ENCODE assay signal across 21 cellular contexts in genomic region chr1:236702995-236703394, GRCh38. TPM values are rescaled to one million over a fixed set of nuclear protein-coding genes. Genes with fewer than 3 reads are reported as not detected.
DNase-seq lines count a peak whose midpoint lies in the region; ATAC-seq and TF ChIP-seq lines count a peak whose summit lies in the region.
"Had no signal": no experiment of that assay in that cellular context is flagged by ENCODE, and none has a peak within 500 bp of the region (broad histone marks: within the 10 kb centered on the region; RNA-seq: fewer than 3 reads in every experiment).

No MANE protein-coding gene starts in this region.

- no peak overlapping the region for H3K4me3 Mint-ChIP-seq in GM23338
- H3K4me3 Mint-ChIP-seq in brain = peak overlapping the region in 1 of 5 experiments; percentile 61
- H3K4me3 Mint-ChIP-seq: CD14-positive monocyte, H9 had no signal

- H3K4me1 Mint-ChIP-seq in GM23338 (peaks cover 20% of the 10 kb centered on the region; the same call in 2 of the 3 replicates), brain (peaks cover 69% of the 10 kb centered on the region)
- H3K4me1 Mint-ChIP-seq: CD14-positive monocyte had no signal

- peak; percentile 27; the same call in 1 of the 3 replicates for ATAC-seq in GM23338
- peak; percentile 15 to 20 for ATAC-seq in right cardiac atrium
- ATAC-seq in gastrocnemius medialis = peak in 1 of 2 donors; percentile 2
- ATAC-seq: PC-3 had no signal

- no peaks in the 10 kb centered on the region for H3K79me2 ChIP-seq in GM23338 (replicated peaks; ENCODE audit: insufficient read depth)
- no peaks in the 10 kb centered on the region for H3K79me2 ChIP-seq in smooth muscle cell (ENCODE audit: low read depth)

- intact Hi-C loops in right cardiac atrium (cut with DNase I) = no loop called here
- intact Hi-C loops in gastrocnemius medialis (cut with DNase I; ENCODE audit: low total_unique reads) = loop anchor here (5.0 kb wide), 1 partner anchor 86 kb away; no protein-coding TSS in a partner anchor

- no peak overlapping the region for H3K9ac ChIP-seq in smooth muscle cell (ENCODE audit: low read depth)
- H3K9ac ChIP-seq: KMS-11 had no signal

- H3K27me3 Mint-ChIP-seq in GM23338 (ENCODE audit: insufficient read depth, low read depth, poor library complexity) = peaks cover 3% of the 10 kb centered on the region
- H3K27me3 Mint-ChIP-seq in brain = no peaks in the 10 kb centered on the region

- no peak overlapping the region for H3K4me3 ChIP-seq in GM23338
- no peak overlapping the region for H3K4me3 ChIP-seq in right cardiac atrium (ENCODE audit: low read length)
- H3K4me3 ChIP-seq in gastrocnemius medialis = peak overlapping the region in 1 of 4 donors; percentile 16
- no peak overlapping the region for H3K4me3 ChIP-seq in smooth muscle cell

- no peak for TF ChIP-seq POLR2A in gastrocnemius medialis (IDR thresholded peaks at IDR 0.05)

- no peaks in the 10 kb centered on the region for H3K9me2 ChIP-seq in GM23338 (ENCODE audit: insufficient read depth)

- no peaks in the 10 kb centered on the region for H3K9me3 ChIP-seq in right cardiac atrium (ENCODE audit: control insufficient read depth, low read length)
- no peaks in the 10 kb centered on the region for H3K9me3 ChIP-seq in gastrocnemius medialis
- H3K9me3 ChIP-seq in smooth muscle cell (replicated peaks; ENCODE audit: low read depth) = no peaks in the 10 kb centered on the region

- WGBS in right cardiac atrium = 55% methylated on average over 3 of the region's 3 CpGs
- 90% methylated on average over 3 of the region's 3 CpGs for WGBS in smooth muscle cell (ENCODE audit: low lambda C conversion rate)

- DNase-seq in GM23338 (ENCODE audit: low spot score) (no peak), right cardiac atrium (no peak), gastrocnemius medialis (no peak), smooth muscle cell (lab: John Stamatoyannopoulos, UW; ENCODE audit: unreplicated experiment) (no peak), GDM1 (lab: John Stamatoyannopoulos, UW) (no peak), midbrain (lab: John Stamatoyannopoulos, UW) (no peak)
- DNase-seq: ACHN, AML-193, DND-41, H9, NCI-H1417, NCI-H187, NCI-H2227 treated with DMSO at 0.1 percent for 48 hours, NCI-H510A treated with DMSO at 0.1 percent for 48 hours, NCI-H82, PC-3, RPMI8226 had no signal

- peaks cover 5% of the 10 kb centered on the region; the same call in 1 of the 2 replicates for H4K20me1 ChIP-seq in GM23338 (replicated peaks; ENCODE audit: insufficient read depth)
- H4K20me1 ChIP-seq in smooth muscle cell (ENCODE audit: low read depth) = no peaks in the 10 kb centered on the region

- H2AFZ ChIP-seq in GM23338 (no peak overlapping the region), smooth muscle cell (ENCODE audit: low read depth) (no peak overlapping the region)

- H3K36me3 Mint-ChIP-seq in GM23338 (ENCODE audit: low read depth) (no peaks in the 10 kb centered on the region), brain (no peaks in the 10 kb centered on the region)
- H3K36me3 Mint-ChIP-seq: CD14-positive monocyte had no signal

- in situ Hi-C loops in gastrocnemius medialis (cut with MboI; ENCODE audit: low sequenced_read_pairs in 4 of 4) = no loop called here

- H3K27me3 ChIP-seq in GM23338 (ENCODE audit: insufficient read depth) = no peaks in the 10 kb centered on the region
- no peaks in the 10 kb centered on the region for H3K27me3 ChIP-seq in right cardiac atrium (ENCODE audit: control insufficient read depth, insufficient read depth)
- H3K27me3 ChIP-seq in gastrocnemius medialis = no peaks in the 10 kb centered on the region
- H3K27me3 ChIP-seq in smooth muscle cell (ENCODE audit: low read depth) = no peaks in the 10 kb centered on the region

- H3K36me3 ChIP-seq in GM23338 (ENCODE audit: insufficient read depth) = no peaks in the 10 kb centered on the region
- no peaks in the 10 kb centered on the region for H3K36me3 ChIP-seq in gastrocnemius medialis
- no peaks in the 10 kb centered on the region for H3K36me3 ChIP-seq in smooth muscle cell (ENCODE audit: low read depth)

- H3K27ac Mint-ChIP-seq in GM23338 (0 out of 2 replicates have a peak overlapping the region, but pooled peaks have one; percentile 12), brain (peak overlapping the region in 4 of 5 experiments; percentile 36 to 90 (median 84))
- H3K27ac Mint-ChIP-seq: CD14-positive monocyte had no signal

- H3K9me3 Mint-ChIP-seq in GM23338 (no peaks in the 10 kb centered on the region), brain (peaks cover 0 to 2% (median 0%) of the 10 kb centered on the region in 5 experiments)
- H3K9me3 Mint-ChIP-seq: CD14-positive monocyte, H9 had no signal

- TF ChIP-seq CTCF in GM23338 (conservative IDR thresholded peaks at IDR 0.05; ENCODE audit: low read depth in 2 of 2) (no peak), brain (conservative IDR thresholded peaks at IDR 0.05) (no peak), gastrocnemius medialis (IDR thresholded peaks at IDR 0.05 in 4 of 5, conservative IDR thresholded peaks at IDR 0.05 in 1 of 5) (no peak), smooth muscle cell (IDR thresholded peaks at IDR 0.05; ENCODE audit: borderline replicate concordance, insufficient read depth, poor library complexity, severe bottlenecking) (no peak)

- H3K4me1 ChIP-seq in GM23338 (ENCODE audit: insufficient read depth) = 0 out of 2 replicates have a peak, but pooled peaks cover 6% of the 10 kb centered on the region
- H3K4me1 ChIP-seq in right cardiac atrium (ENCODE audit: control insufficient read depth, insufficient read depth, low read length) = peaks cover 2% of the 10 kb centered on the region
- peaks cover 85 to 90% of the 10 kb centered on the region in 2 donors for H3K4me1 ChIP-seq in gastrocnemius medialis
- peaks cover 4% of the 10 kb centered on the region for H3K4me1 ChIP-seq in smooth muscle cell (ENCODE audit: low read depth)

- H3K27ac ChIP-seq in GM23338 (ENCODE audit: low read depth) (0 out of 2 replicates have a peak overlapping the region, but pooled peaks have one; percentile 1), right cardiac atrium (ENCODE audit: low read length) (peak overlapping the region; percentile 89), gastrocnemius medialis (peak overlapping the region; percentile 96 to 97 (median 96)), smooth muscle cell (ENCODE audit: low read depth) (no peak overlapping the region)
- H3K27ac ChIP-seq: HL-60, KMS-11 had no signal

- no peaks in the 10 kb centered on the region for H3F3A ChIP-seq in GM23338 (replicated peaks; ENCODE audit: low read depth)
- no peaks in the 10 kb centered on the region for H3F3A ChIP-seq in smooth muscle cell (ENCODE audit: low read depth)

- H3K4me2 ChIP-seq in GM23338 (no peak overlapping the region), smooth muscle cell (no peak overlapping the region)
- H3K4me2 ChIP-seq: KMS-11 had no signal

TF ChIP-seq in GM23338, 12 proteins besides CTCF, POLR2A, EP300 and RAD21:
- TF ChIP-seq ZNF114 (CRISPR knock-in tag; IDR thresholded peaks at IDR 0.05) (no peak), REST (IDR thresholded peaks at IDR 0.05; ENCODE audit: unreplicated experiment) (no peak), CREB1 (CRISPR knock-in tag; IDR thresholded peaks at IDR 0.05; ENCODE audit: low read depth) (no peak), NANOG (IDR thresholded peaks at IDR 0.05; ENCODE audit: borderline replicate concordance) (no peak), EZH2phosphoT487 (IDR thresholded peaks at IDR 0.05; ENCODE audit: unreplicated experiment) (no peak), STAT1 (IDR thresholded peaks at IDR 0.05; ENCODE audit: unreplicated experiment) (no peak), POLR2AphosphoS5 (IDR thresholded peaks at IDR 0.05; ENCODE audit: low read depth) (no peak), ZNF331 (CRISPR knock-in tag; IDR thresholded peaks at IDR 0.05; ENCODE audit: low read depth) (no peak)

RNA-seq across cellular contexts. Expression of gene ACTN2, which starts 16.7 kb away (rescaled TPM):
- total RNA-seq in GM23338 (2014; rRNA removed; shearing (Covaris generic)) = 1.8 and 1.9 TPM in 2 replicates
- polyA plus RNA-seq in GM23338 (2016; fragmentation: Nextera tagmentation; extraction: Ambion mirVana) (2.2 and 2.8 TPM in 2 replicates), brain (ENCODE audit: insufficient read depth, low read depth, low replicate concordance) (7.3 TPM), right cardiac atrium (827 TPM), smooth muscle cell (0.28 TPM in 1 of 2 replicates, not detected in the other)
- total RNA-seq in right cardiac atrium (1,000 to 10,000 TPM; 1,202 to 1,705 (median 1,385) TPM), gastrocnemius medialis (1,000 to 10,000 TPM in 3 of 4 donors, 100 to 1,000 TPM in 1; 503 to 1,706 (median 1,214) TPM), smooth muscle cell (0.58 TPM in 1 of 2 replicates, not detected in the other)
- total RNA-seq: PC-3 had no signal
- polyA plus RNA-seq: CD14-positive monocyte had no signal

Comparison
In these comparisons a context has a peak if more than half of its experiments do, and no peak if none do; other contexts are left out.
1. RNA of gene ACTN2, which starts 16.7 kb away (total RNA-seq): 1,202 to 1,705 TPM in right cardiac atrium and 503 to 1,706 TPM in gastrocnemius medialis; 1.8 to 1.9 TPM in GM23338 and 0.58 TPM in smooth muscle cell; every median in the first group is over 100 times any median in the second.